11 cellular contexts compared by ENCODE assay signal in the genomic region with DNA sequence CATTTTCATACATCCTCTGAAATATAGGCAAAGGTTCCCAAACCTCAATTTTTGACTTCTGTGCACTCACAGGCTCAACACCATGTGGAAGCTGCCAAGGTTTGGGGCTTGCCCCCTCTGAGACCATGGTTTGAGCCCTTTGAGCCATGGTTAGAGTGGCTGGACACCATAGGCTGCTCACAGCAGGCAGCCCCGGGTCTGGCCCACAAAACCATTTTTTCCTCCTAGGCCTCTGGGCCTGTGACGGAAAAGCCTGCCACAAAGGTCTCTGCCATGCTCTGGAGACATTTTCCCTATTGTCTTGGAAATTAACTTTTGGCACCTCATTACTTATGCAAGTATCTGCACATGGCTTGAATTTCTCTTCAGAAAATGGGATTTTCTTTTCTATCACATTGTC.
"Had no signal": no experiment of that assay in that cellular context is flagged by ENCODE, and none has a peak within 500 bp of the region (broad histone marks: within the 10 kb centered on the region; RNA-seq: fewer than 3 reads in every experiment).

No MANE protein-coding gene starts in this region.

- ATAC-seq: GM23338, HCT116 had no signal

- H3K4me1 ChIP-seq: HAP-1 had no signal

- FAIRE-seq: H1, H54 had no signal

- H3K36me3 ChIP-seq: HAP-1 had no signal

- DNase-seq: GM23248, GOT3, H7, H9, HCEC 1CT, HFFc6 had no signal

- H3K9me3 ChIP-seq: HAP-1 had no signal

- H3K4me3 ChIP-seq: GM23248, GM23338, HAP-1 had no signal

- H3K9ac ChIP-seq: GM23248 had no signal

- H3K4me2 ChIP-seq: GM23338 had no signal

- H2AFZ ChIP-seq: GM23248, GM23338 had no signal

- H3K27ac ChIP-seq: GM23248 had no signal
